ENCODE assay signal across 15 cellular contexts in genomic region chr14:102980409-102980810, GRCh38. TPM values are rescaled to one million over a fixed set of nuclear protein-coding genes. Genes with fewer than 3 reads are reported as not detected.
DNase-seq lines count a peak whose midpoint lies in the region; ATAC-seq and TF ChIP-seq lines count a peak whose summit lies in the region.
"Had no signal": no experiment of that assay in that cellular context is flagged by ENCODE, and none has a peak within 500 bp of the region (broad histone marks: within the 10 kb centered on the region; RNA-seq: fewer than 3 reads in every experiment).

No MANE protein-coding gene starts in this region.

- 0 out of 2 replicates have a peak overlapping the region, but pooled peaks have one; percentile 26 for H2AK5ac ChIP-seq in IMR-90 (ENCODE audit: low read depth, low read length)

- H2BK5ac ChIP-seq in IMR-90 (ENCODE audit: low read depth, low read length, poor library complexity, severe bottlenecking): no peak overlapping the region

- no peak overlapping the region for H3K23ac ChIP-seq in IMR-90 (ENCODE audit: low read depth, low read length)

- H2BK120ac ChIP-seq in IMR-90 (ENCODE audit: low read depth, low read length): no peak overlapping the region

- H4K20me1 ChIP-seq in IMR-90 (ENCODE audit: insufficient read depth, low read length): peaks cover 11% of the 10 kb centered on the region
- H4K20me1 ChIP-seq: BLaER1 had no signal

- no peak overlapping the region for H2AFZ ChIP-seq in IMR-90 (replicated peaks; ENCODE audit: low read length, poor library complexity)
- H2AFZ ChIP-seq: GM23338 had no signal

- no TSS peak for BruUV-seq in IMR-90 (replicated peaks; lab: Mats Ljungman, UMichigan)

- no peak overlapping the region for H2BK15ac ChIP-seq in IMR-90 (ENCODE audit: low read depth, low read length)

- WGBS in IMR-90 (ENCODE audit: extremely low coverage in 2 of 2, insufficient read length in 1 of 2), 2 experiments: 97% methylated on average over 6 of the region's 8 CpGs; no CpG with 5 or more reads in 1 of the 2 experiments
- WGBS in heart left ventricle, 4 donors: 60 to 74% (median 71%) methylated on average over 8 of the region's 8 CpGs
- WGBS in spleen, 5 donors: 74 to 86% (median 75%) methylated on average over 8 of the region's 8 CpGs

- H3K14ac ChIP-seq in IMR-90 (replicated peaks; ENCODE audit: low read depth, low read length): no peak overlapping the region

- no peak overlapping the region for H3K4ac ChIP-seq in IMR-90 (ENCODE audit: low read depth, low read length)

- in situ Hi-C loops in IMR-90 (cut with MboI; ENCODE audit: low sequenced_read_pairs): no loop called here

- H3K4me3 ChIP-seq in IMR-90 (ENCODE audit: insufficient read depth, low read depth, low read length) (no peak overlapping the region), choroid plexus epithelial cell (ENCODE audit: low read depth, low read length) (no peak overlapping the region), heart left ventricle (no peak overlapping the region), spleen (no peak overlapping the region)
- H3K4me3 ChIP-seq: BLaER1, GM23338, MG63 had no signal

- CTCF ChIA-PET in IMR-90 (lab: Yijun Ruan, JAX): interaction anchor here (0.6 kb wide), 2 partner anchors 73 to 312 kb away, joined by 3 to 4 read pairs; no protein-coding TSS in a partner anchor

- H3K27ac ChIP-seq in IMR-90 (ENCODE audit: insufficient read depth, low read length) (peak overlapping the region; percentile 47; the same call in 1 of the 2 replicates), heart left ventricle (no peak overlapping the region), spleen (peak overlapping the region in 1 of 8 donors; percentile 10)
- H3K27ac ChIP-seq: BLaER1 had no signal

- H3K27me3 ChIP-seq in IMR-90 (ENCODE audit: control insufficient read depth, insufficient read depth, low read length) (no peaks in the 10 kb centered on the region), heart left ventricle (no peaks in the 10 kb centered on the region), spleen (replicated peaks in 1 of 7) (no peaks in the 10 kb centered on the region)
- H3K27me3 ChIP-seq: BLaER1, MG63 had no signal

- H3K36me3 ChIP-seq in IMR-90 (ENCODE audit: control insufficient read depth, insufficient read depth, low read length) (peaks cover 66% of the 10 kb centered on the region), heart left ventricle (peaks cover 0 to 98% (median 94%) of the 10 kb centered on the region in 9 donors), spleen (peaks cover 0 to 100% (median 52%) of the 10 kb centered on the region in 6 donors)

- no peak overlapping the region for H4K5ac ChIP-seq in IMR-90 (ENCODE audit: low read depth, low read length)

- TF ChIP-seq POLR2A in IMR-90 (IDR thresholded peaks at IDR 0.05; ENCODE audit: low read depth, low read length) (no peak), heart left ventricle (IDR thresholded peaks at IDR 0.05) (no peak), spleen (IDR thresholded peaks at IDR 0.05) (no peak)

- peaks cover 13 to 39% of the 10 kb centered on the region in 2 experiments; a peak in 3 of 4 replicates for H3K79me1 ChIP-seq in IMR-90 (ENCODE audit: low read depth in 1 of 2, low read length in 2 of 2)

- no peak overlapping the region for H3K4me2 ChIP-seq in IMR-90 (ENCODE audit: low read depth, low read length)
- H3K4me2 ChIP-seq: BLaER1, GM23338 had no signal

- H4K91ac ChIP-seq in IMR-90 (ENCODE audit: insufficient read depth, low read depth, low read length): no peak overlapping the region

- H2AK9ac ChIP-seq in IMR-90 (replicated peaks; ENCODE audit: low read depth, low read length, poor library complexity): no peak overlapping the region

- no peak for TF ChIP-seq RAD21 in IMR-90 (IDR thresholded peaks at IDR 0.05; ENCODE audit: low read length)

- TF ChIP-seq CTCF in IMR-90 (conservative IDR thresholded peaks at IDR 0.05; ENCODE audit: low read depth, low read length) (no peak), choroid plexus epithelial cell (conservative IDR thresholded peaks at IDR 0.05; ENCODE audit: low read depth, low read length) (no peak), heart left ventricle (IDR thresholded peaks at IDR 0.05) (no peak), spleen (IDR thresholded peaks at IDR 0.05 in 8 of 11, conservative IDR thresholded peaks at IDR 0.05 in 3 of 11) (no peak)

- no peak overlapping the region for H3K56ac ChIP-seq in IMR-90 (ENCODE audit: extremely low read depth, insufficient read depth, low read length)

- DNase-seq in IMR-90: no peak
- peak; percentile 64 for DNase-seq in choroid plexus epithelial cell (ENCODE audit: low read depth)
- DNase-seq in heart left ventricle: no peak
- peak; percentile 39 for DNase-seq in spleen
- no peak for DNase-seq in DMS53 treated with DMSO at 0.1 percent for 48 hours (lab: John Stamatoyannopoulos, UW; ENCODE audit: unreplicated experiment)
- no peak for DNase-seq in HuH-7 (ENCODE audit: low spot score)
- DNase-seq: ACHN; CD8-positive, alpha-beta memory T cell; MG63; NCI-H1930; NCI-H510A treated with DMSO at 0.1 percent for 48 hours; SIG-M5 had no signal

- H2BK20ac ChIP-seq in IMR-90 (ENCODE audit: low read depth, low read length): no peak overlapping the region

- POLR2A ChIA-PET in IMR-90 (lab: Charles Lee; ENCODE audit: unreplicated experiment): no interaction called here

- H3K9me3 ChIP-seq in IMR-90 (ENCODE audit: control insufficient read depth, insufficient read depth, low read length) (no peaks in the 10 kb centered on the region), heart left ventricle (no peaks in the 10 kb centered on the region), spleen (no peaks in the 10 kb centered on the region)
- H3K9me3 ChIP-seq: BLaER1, MG63 had no signal

- no peak overlapping the region for H3K18ac ChIP-seq in IMR-90 (ENCODE audit: low read depth, low read length)

- ATAC-seq in IMR-90 (ENCODE audit: low read depth) (peak; percentile 44; the same call in 1 of the 2 replicates), heart left ventricle (peak in 3 of 4 donors; percentile 29 to 67 (median 38)), HG03457 (IDR thresholded peaks at IDR 0.05; ENCODE audit: unreplicated experiment) (no peak)
- ATAC-seq: GM23338 had no signal

- intact Hi-C loops in IMR-90 (cut with micrococcal nuclease) (no loop called here), heart left ventricle (cut with DNase I) (no loop called here), spleen (cut with DNase I; ENCODE audit: low total_unique reads) (no loop called here)

- dilution Hi-C loops in IMR-90 (cut with HindIII; ENCODE audit: low sequenced_read_pairs, unreplicated experiment): no loop called here

- H3K9me1 ChIP-seq in IMR-90 (ENCODE audit: insufficient read depth, low read length): 0 out of 2 replicates have a peak, but pooled peaks cover 2% of the 10 kb centered on the region

- H3K9ac ChIP-seq in IMR-90 (ENCODE audit: low read depth, low read length): no peak overlapping the region
- H3K9ac ChIP-seq: BLaER1 had no signal

- no peak overlapping the region for H4K8ac ChIP-seq in IMR-90 (ENCODE audit: low read depth in 2 of 2, low read length in 2 of 2)

- H3K4me1 ChIP-seq in IMR-90 (ENCODE audit: control insufficient read depth, insufficient read depth, low read length): no peaks in the 10 kb centered on the region
- no peaks in the 10 kb centered on the region for H3K4me1 ChIP-seq in heart left ventricle
- H3K4me1 ChIP-seq in spleen: peaks cover 0 to under 1% (median 0%) of the 10 kb centered on the region in 6 donors

TF ChIP-seq in IMR-90, 13 proteins besides CTCF, POLR2A, EP300 and RAD21:
- TF ChIP-seq MAFK (IDR thresholded peaks at IDR 0.05; ENCODE audit: low read depth, low read length): no peak
- no peak for TF ChIP-seq FOS (IDR thresholded peaks at IDR 0.05; ENCODE audit: low read depth, low read length)
- no peak for TF ChIP-seq RCOR1 (IDR thresholded peaks at IDR 0.05; ENCODE audit: insufficient replicate concordance, low read length)
- TF ChIP-seq MAZ (IDR thresholded peaks at IDR 0.05; ENCODE audit: borderline replicate concordance, low read depth, low read length): no peak
- no peak for TF ChIP-seq ELK1 (IDR thresholded peaks at IDR 0.05; ENCODE audit: borderline replicate concordance, low read depth, low read length)
- TF ChIP-seq BHLHE40 (IDR thresholded peaks at IDR 0.05; ENCODE audit: low read depth, low read length): no peak
- no peak for TF ChIP-seq SMC3 (IDR thresholded peaks at IDR 0.05; ENCODE audit: low read depth, low read length)
- no peak for TF ChIP-seq CHD1 (IDR thresholded peaks at IDR 0.05; ENCODE audit: low read depth, low read length)
- TF ChIP-seq RFX5 (IDR thresholded peaks at IDR 0.05; ENCODE audit: low read depth, low read length): no peak
- no peak for TF ChIP-seq NFE2L2 (IDR thresholded peaks at IDR 0.05; ENCODE audit: low read depth, low read length)
- TF ChIP-seq CEBPB (IDR thresholded peaks at IDR 0.05; ENCODE audit: low read depth, low read length): no peak
- TF ChIP-seq, protein P1, sequence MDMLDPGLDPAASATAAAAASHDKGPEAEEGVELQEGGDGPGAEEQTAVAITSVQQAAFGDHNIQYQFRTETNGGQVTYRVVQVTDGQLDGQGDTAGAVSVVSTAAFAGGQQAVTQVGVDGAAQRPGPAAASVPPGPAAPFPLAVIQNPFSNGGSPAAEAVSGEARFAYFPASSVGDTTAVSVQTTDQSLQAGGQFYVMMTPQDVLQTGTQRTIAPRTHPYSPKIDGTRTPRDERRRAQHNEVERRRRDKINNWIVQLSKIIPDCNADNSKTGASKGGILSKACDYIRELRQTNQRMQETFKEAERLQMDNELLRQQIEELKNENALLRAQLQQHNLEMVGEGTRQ (IDR thresholded peaks at IDR 0.05; ENCODE audit: low read depth, low read length): no peak
- no peak for TF ChIP-seq MXI1 (IDR thresholded peaks at IDR 0.05; ENCODE audit: borderline replicate concordance, low read depth, low read length)

RNA-seq across cellular contexts. Expression of gene AMN, which starts 57.9 kb away (rescaled TPM):
- total RNA-seq in IMR-90 (2012; rRNA removed) (under 0.01 TPM in 1 of 2 replicates, not detected in the other), heart left ventricle (under 1 TPM in 1 of 9 donors, not detected in 8; 0.36 TPM), spleen (1 to 10 TPM in 6 of 7 donors, under 1 TPM in 1; 0.65 to 3.0 (median 2.4) TPM)
- polyA plus RNA-seq in IMR-90 (2012; rRNA removed) (0.11 and 0.24 TPM in 2 replicates), heart left ventricle (under 1 TPM; 0.11 to 0.21 TPM), spleen (1 to 10 TPM; 1.6 to 2.2 (median 2.1) TPM)
- 0.08 and 0.37 TPM in 2 replicates for polyA plus RNA-seq in IMR-90 (2012; cell fraction: cytosol; rRNA removed)
- polyA plus RNA-seq in IMR-90 (2012; cell fraction: nucleus; rRNA removed; ENCODE audit: low replicate concordance): 0.95 and 3.4 TPM in 2 replicates

Comparison
In these comparisons a context has a peak if more than half of its experiments do, and no peak if none do; other contexts are left out.
1. DNase-seq: peak in choroid plexus epithelial cell (single experiment) and spleen (single experiment); none in IMR-90 (single experiment), heart left ventricle (0 of 5), DMS53 treated with DMSO at 0.1 percent for 48 hours (single experiment) and HuH-7 (single experiment).